Comparison of ENCODE assay signal across 8 cellular contexts in genomic region chr9:114098021-114098659, GRCh38. TPM values are rescaled to one million over a fixed set of nuclear protein-coding genes. Genes with fewer than 3 reads are reported as not detected.
A peak's percentile ranks its signal among the peaks of the same experiment; 100 is the strongest.
DNase-seq lines count a peak whose midpoint lies in the region; ATAC-seq and TF ChIP-seq lines count a peak whose summit lies in the region.

No MANE protein-coding gene starts in this region.

- H3K36me3 Mint-ChIP-seq in activated CD4-positive, alpha-beta T cell treated with anti-CD3 and anti-CD28 coated beads, Interleukin-2, amount 10 ng/mL, durations not matched to agents 7 days and 5 days (ENCODE audit: low read depth) = no peaks in the 10 kb centered on the region
- H3K36me3 Mint-ChIP-seq in activated B cell treated with CpG ODN at 0.5 μM for 24 hours (ENCODE audit: low read depth) = no peaks in the 10 kb centered on the region

- peak; percentile 68 for ATAC-seq in activated B cell treated with CpG ODN at 0.5 μM for 24 hours (ENCODE audit: low read depth)
- peak; percentile 81 to 82 for ATAC-seq in right cardiac atrium
- ATAC-seq in sciatic nerve = peak; percentile 61
- ATAC-seq in GM21390 (IDR thresholded peaks at IDR 0.05; ENCODE audit: unreplicated experiment) = no peak
- ATAC-seq in GM18505 (IDR thresholded peaks at IDR 0.05; ENCODE audit: unreplicated experiment) = no peak

- no peak overlapping the region for H3K4me3 Mint-ChIP-seq in activated CD4-positive, alpha-beta T cell treated with anti-CD3 and anti-CD28 coated beads, Interleukin-2, amount 10 ng/mL, durations not matched to agents 7 days and 5 days
- H3K4me3 Mint-ChIP-seq in activated B cell treated with CpG ODN at 0.5 μM for 24 hours = no peak overlapping the region

- no peak for TF ChIP-seq POLR2A in GM18505 (IDR thresholded peaks at IDR 0.05; ENCODE audit: borderline replicate concordance, extremely low read depth, insufficient read depth, insufficient read length)

- no peaks in the 10 kb centered on the region for H3K27me3 ChIP-seq in right cardiac atrium (ENCODE audit: control insufficient read depth, insufficient read depth)

- H3K4me3 ChIP-seq in right cardiac atrium (ENCODE audit: low read length) = peak overlapping the region; percentile 68

- WGBS in right cardiac atrium = under 1% methylated on average over 62 of the region's 62 CpGs

- H3K4me1 Mint-ChIP-seq in activated CD4-positive, alpha-beta T cell treated with anti-CD3 and anti-CD28 coated beads, Interleukin-2, amount 10 ng/mL, durations not matched to agents 7 days and 5 days = no peaks in the 10 kb centered on the region
- H3K4me1 Mint-ChIP-seq in activated B cell treated with CpG ODN at 0.5 μM for 24 hours = peaks cover 8% of the 10 kb centered on the region

- DNase-seq in activated CD4-positive, alpha-beta T cell treated with anti-CD3 and anti-CD28 coated beads, Interleukin-2, amount 10 ng/mL, durations not matched to agents 7 days and 5 days = peak; percentile 19
- no peak for DNase-seq in activated CD4-positive, alpha-beta T cell treated with anti-CD3 and anti-CD28 coated beads, Interleukin-2, amount 50 U/mL, for 48 hours
- DNase-seq in activated B cell treated with CpG ODN at 0.5 μM for 24 hours = no peak
- peak in 1 of 3 donors; percentile 50 for DNase-seq in right cardiac atrium
- no peak for DNase-seq in sciatic nerve (ENCODE audit: low spot score)
- no peak for DNase-seq in germinal center (ENCODE audit: low spot score)

- no peaks in the 10 kb centered on the region for H3K9me3 ChIP-seq in right cardiac atrium (ENCODE audit: control insufficient read depth, low read length)

- intact Hi-C loops in activated B cell treated with CpG ODN at 0.5 μM for 24 hours (cut with micrococcal nuclease) = no loop called here
- intact Hi-C loops in right cardiac atrium (cut with DNase I) = no loop called here
- intact Hi-C loops in sciatic nerve (cut with DNase I) = no loop called here

- TF ChIP-seq CTCF in activated B cell treated with CpG ODN at 0.5 μM for 24 hours (IDR thresholded peaks at IDR 0.05) = no peak

- CTCF ChIA-PET in activated CD4-positive, alpha-beta T cell treated with anti-CD3 and anti-CD28 coated beads, Interleukin-2, amount 10 ng/mL, durations not matched to agents 7 days and 5 days (lab: Charles Lee) = interaction anchor here (1.3 kb wide), 1 partner anchor 10 kb away, joined by 4 read pairs; no protein-coding TSS in a partner anchor
- CTCF ChIA-PET in activated B cell treated with CpG ODN at 0.5 μM for 24 hours (lab: Charles Lee) = no interaction called here

- POLR2A ChIA-PET in activated CD4-positive, alpha-beta T cell treated with anti-CD3 and anti-CD28 coated beads, Interleukin-2, amount 10 ng/mL, durations not matched to agents 7 days and 5 days (lab: Charles Lee) = no interaction called here
- POLR2A ChIA-PET in activated B cell treated with CpG ODN at 0.5 μM for 24 hours (lab: Charles Lee) = no interaction called here

- no peaks in the 10 kb centered on the region for H3K4me1 ChIP-seq in right cardiac atrium (ENCODE audit: control insufficient read depth, insufficient read depth, low read length)

- no peak overlapping the region for H3K27ac ChIP-seq in right cardiac atrium (ENCODE audit: low read length)

- no peak overlapping the region for H3K27ac Mint-ChIP-seq in activated CD4-positive, alpha-beta T cell treated with anti-CD3 and anti-CD28 coated beads, Interleukin-2, amount 10 ng/mL, durations not matched to agents 7 days and 5 days
- H3K27ac Mint-ChIP-seq in activated B cell treated with CpG ODN at 0.5 μM for 24 hours = no peak overlapping the region

- H3K9me3 Mint-ChIP-seq in activated CD4-positive, alpha-beta T cell treated with anti-CD3 and anti-CD28 coated beads, Interleukin-2, amount 10 ng/mL, durations not matched to agents 7 days and 5 days = peaks cover 3% of the 10 kb centered on the region
- H3K9me3 Mint-ChIP-seq in activated B cell treated with CpG ODN at 0.5 μM for 24 hours = peaks cover 6% of the 10 kb centered on the region

- H3K27me3 Mint-ChIP-seq in activated CD4-positive, alpha-beta T cell treated with anti-CD3 and anti-CD28 coated beads, Interleukin-2, amount 10 ng/mL, durations not matched to agents 7 days and 5 days = peaks cover 36% of the 10 kb centered on the region
- H3K27me3 Mint-ChIP-seq in activated B cell treated with CpG ODN at 0.5 μM for 24 hours = peaks cover 35% of the 10 kb centered on the region

RNA-seq across cellular contexts. Expression of gene KIF12, which starts 1.0 kb away (rescaled TPM):
- total RNA-seq in activated CD4-positive, alpha-beta T cell treated with anti-CD3 and anti-CD28 coated beads, Interleukin-2, amount 10 ng/mL, durations not matched to agents 7 days and 5 days = not detected
- total RNA-seq in activated B cell treated with CpG ODN at 0.5 μM for 24 hours (not detected in 2 replicates), right cardiac atrium (under 1 TPM in 2 of 4 donors, not detected in 2; 0.11 to 0.44 TPM), sciatic nerve (0.22 TPM)
- 0.23 TPM for polyA plus RNA-seq in right cardiac atrium

RNA-seq across cellular contexts. Expression of gene AMBP, which starts 20.0 kb away (rescaled TPM):
- not detected for total RNA-seq in activated CD4-positive, alpha-beta T cell treated with anti-CD3 and anti-CD28 coated beads, Interleukin-2, amount 10 ng/mL, durations not matched to agents 7 days and 5 days
- total RNA-seq in activated B cell treated with CpG ODN at 0.5 μM for 24 hours = not detected in 2 replicates
- under 1 TPM in 1 of 4 donors, not detected in 3; 0.81 TPM for total RNA-seq in right cardiac atrium
- polyA plus RNA-seq in right cardiac atrium = 0.11 TPM
- total RNA-seq in sciatic nerve = not detected

RNA-seq across cellular contexts. Expression of gene COL27A1, which starts 57.2 kb away (rescaled TPM):
- under 1 TPM; 0.15 to 0.22 TPM for total RNA-seq in activated CD4-positive, alpha-beta T cell treated with anti-CD3 and anti-CD28 coated beads, Interleukin-2, amount 10 ng/mL, durations not matched to agents 7 days and 5 days
- total RNA-seq in activated B cell treated with CpG ODN at 0.5 μM for 24 hours (0.33 and 0.44 TPM in 2 replicates), right cardiac atrium (1 to 10 TPM; 2.6 to 8.4 (median 7.1) TPM), sciatic nerve (42.4 TPM)
- polyA plus RNA-seq in right cardiac atrium = 10.3 TPM

Comparison
In these comparisons a context has a peak if more than half of its experiments do, and no peak if none do; other contexts are left out.
1. ATAC-seq: peak in activated B cell treated with CpG ODN at 0.5 μM for 24 hours (single experiment), right cardiac atrium (2 of 2) and sciatic nerve (single experiment); none in GM21390 (single experiment) and GM18505 (single experiment).